ENCODE assay signal across 28 cellular contexts in the genomic region with DNA sequence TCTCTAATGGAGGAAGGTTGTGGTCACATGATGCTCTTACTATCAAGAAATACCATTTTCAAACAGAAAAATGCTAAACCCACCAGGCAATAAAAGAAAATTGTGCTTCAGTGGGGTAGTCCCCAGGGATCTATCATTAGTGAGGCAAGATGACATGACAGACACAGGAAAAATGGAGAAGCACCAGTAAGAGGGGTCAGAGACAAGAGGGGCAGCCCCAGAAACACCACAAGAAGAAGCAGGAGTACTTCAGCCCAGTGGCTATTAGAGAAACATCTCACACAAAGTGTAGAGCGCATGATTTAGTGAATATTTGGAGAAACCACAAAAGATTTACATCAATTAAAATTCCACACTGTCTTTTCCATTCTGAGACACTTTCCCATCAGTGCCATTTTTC.
"Had no signal": no experiment of that assay in that cellular context is flagged by ENCODE, and none has a peak within 500 bp of the region (broad histone marks: within the 10 kb centered on the region; RNA-seq: fewer than 3 reads in every experiment).

No MANE protein-coding gene starts in this region.

- H3K36me3 ChIP-seq: stomach, suprapubic skin, thoracic aorta, thyroid gland, tibial artery, tibial nerve, transverse colon, upper lobe of left lung, upper lobe of right lung, uterus, vagina had no signal

- H3K27me3 Mint-ChIP-seq: stimulated activated naive CD8-positive, alpha-beta T cell treated with anti-CD3 and anti-CD28 coated beads, Interleukin-15, amount 100 ng/mL, for 72 hours; stimulated activated naive CD8-positive, alpha-beta T cell treated with anti-CD3 and anti-CD28 coated beads, Interleukin-15, Interleukin-2, amounts not matched to agents 100 ng/mL and 50 ng/mL, for 24 hours had no signal

- H3K27me3 ChIP-seq: stomach, suprapubic skin, testis, thyroid gland, tibial artery, tibial nerve, transverse colon, upper lobe of left lung, upper lobe of right lung, uterus, vagina had no signal

- H3K4me3 Mint-ChIP-seq: stimulated activated effector memory CD8-positive, alpha-beta T cell treated with anti-CD3 and anti-CD28 coated beads, Interleukin-12 subunit alpha, Interleukin-12 subunit beta, amount 100 ng/mL, for 72 hours; stimulated activated memory B cell treated with anti-CD40 and anti-IgM and Interleukin-4, amounts not matched to agents 10 μg/mL and 1 μg/mL and 100 μg/mL, for 72 hours; stimulated activated naive CD8-positive, alpha-beta T cell treated with anti-CD3 and anti-CD28 coated beads, Interleukin-15, amount 100 ng/mL, for 72 hours; stimulated activated naive CD8-positive, alpha-beta T cell treated with anti-CD3 and anti-CD28 coated beads, Interleukin-15, Interleukin-2, amounts not matched to agents 100 ng/mL and 50 ng/mL, for 24 hours; type B pancreatic cell had no signal

- FAIRE-seq: urothelium cell line had no signal

- H3K9me3 ChIP-seq: stomach, suprapubic skin, testis, thoracic aorta, thyroid gland, tibial nerve, transverse colon, upper lobe of left lung, upper lobe of right lung, uterus, vagina had no signal

- H3K9me3 Mint-ChIP-seq: type B pancreatic cell had no signal

- H3K36me3 Mint-ChIP-seq: stimulated activated effector memory CD8-positive, alpha-beta T cell treated with anti-CD3 and anti-CD28 coated beads, Interleukin-12 subunit alpha, Interleukin-12 subunit beta, amount 100 ng/mL, for 72 hours; stimulated activated memory B cell treated with anti-CD40 and anti-IgM and Interleukin-4, amounts not matched to agents 10 μg/mL and 1 μg/mL and 100 μg/mL, for 72 hours; type B pancreatic cell had no signal

- H3K4me3 ChIP-seq: stomach, suprapubic skin, testis, thoracic aorta, thyroid gland, tibial artery, tibial nerve, transverse colon, upper lobe of left lung, upper lobe of right lung, uterus, vagina had no signal

- H3K4me1 ChIP-seq: stomach, suprapubic skin, testis, thyroid gland, tibial artery, tibial nerve, upper lobe of left lung, upper lobe of right lung, uterus, vagina had no signal

- H3K27ac ChIP-seq: stomach, suprapubic skin, testis, thoracic aorta, thyroid gland, tibial artery, tibial nerve, transverse colon, upper lobe of left lung, upper lobe of right lung, uterus, vagina had no signal

- H3K4me1 Mint-ChIP-seq: stimulated activated effector memory CD8-positive, alpha-beta T cell treated with anti-CD3 and anti-CD28 coated beads, Interleukin-12 subunit alpha, Interleukin-12 subunit beta, amount 100 ng/mL, for 72 hours; stimulated activated memory B cell treated with anti-CD40 and anti-IgM and Interleukin-4, amounts not matched to agents 10 μg/mL and 1 μg/mL and 100 μg/mL, for 72 hours; stimulated activated naive CD8-positive, alpha-beta T cell treated with anti-CD3 and anti-CD28 coated beads, Interleukin-15, amount 100 ng/mL, for 72 hours had no signal

- H3K27ac Mint-ChIP-seq: stimulated activated effector memory CD8-positive, alpha-beta T cell treated with anti-CD3 and anti-CD28 coated beads, Interleukin-12 subunit alpha, Interleukin-12 subunit beta, amount 100 ng/mL, for 72 hours; stimulated activated memory B cell treated with anti-CD40 and anti-IgM and Interleukin-4, amounts not matched to agents 10 μg/mL and 1 μg/mL and 100 μg/mL, for 72 hours; stimulated activated naive CD8-positive, alpha-beta T cell treated with anti-CD3 and anti-CD28 coated beads, Interleukin-15, amount 100 ng/mL, for 72 hours; stimulated activated naive CD8-positive, alpha-beta T cell treated with anti-CD3 and anti-CD28 coated beads, Interleukin-15, Interleukin-2, amounts not matched to agents 100 ng/mL and 50 ng/mL, for 24 hours; type B pancreatic cell had no signal

- ATAC-seq: stimulated activated effector memory CD8-positive, alpha-beta T cell treated with anti-CD3 and anti-CD28 coated beads, Interleukin-12 subunit alpha, Interleukin-12 subunit beta, amount 100 ng/mL, for 72 hours; stimulated activated memory B cell treated with anti-CD40 and anti-IgM and Interleukin-4, amounts not matched to agents 10 μg/mL and 1 μg/mL and 100 μg/mL, for 72 hours; stimulated activated naive CD8-positive, alpha-beta T cell treated with anti-CD3 and anti-CD28 coated beads, Interleukin-15, amount 100 ng/mL, for 72 hours; stimulated activated naive CD8-positive, alpha-beta T cell treated with anti-CD3 and anti-CD28 coated beads, Interleukin-15, Interleukin-2, amounts not matched to agents 100 U/mL and 50 U/mL, for 24 hours; upper lobe of right lung had no signal

- DNase-seq: stimulated activated CD4-positive, alpha-beta T cell treated with anti-CD3 and anti-CD28 coated beads, Interleukin-2, amount 100 ng/mL, for 48 hours; stimulated activated CD4-positive, alpha-beta T cell treated with anti-CD3 and anti-CD28 coated beads, Interleukin-4, amount 100 ng/mL, for 1 hour; stimulated activated CD4-positive, alpha-beta T cell treated with anti-CD3 and anti-CD28 coated beads, Interleukin-4, amount 100 ng/mL, for 24 hours; stimulated activated CD4-positive, alpha-beta T cell treated with anti-CD3 and anti-CD28 coated beads, Interleukin-4, amount 100 ng/mL, for 4 hours; stimulated activated CD8-positive, alpha-beta memory T cell treated with anti-CD3 and anti-CD28 coated beads, Interleukin-4, amount 100 ng/mL, for 48 hours; stimulated activated naive CD4-positive, alpha-beta T cell; stimulated activated naive CD4-positive, alpha-beta T cell treated with Interleukin-2 at 50 U/mL for 16 hours; stimulated activated naive CD8-positive, alpha-beta T cell treated with anti-CD3 and anti-CD28 coated beads, Interleukin-15, amount 100 ng/mL, for 72 hours; stimulated activated naive CD8-positive, alpha-beta T cell treated with anti-CD3 and anti-CD28 coated beads, Interleukin-15, Interleukin-2, amounts not matched to agents 100 U/mL and 50 U/mL, for 24 hours; stomach; substantia nigra; testis; thyroid gland; tibial artery; transverse colon; trophoblast cell; upper lobe of left lung; upper lobe of right lung; uterus had no signal
